Comparison of ENCODE assay signal across 32 cellular contexts in the genomic region with DNA sequence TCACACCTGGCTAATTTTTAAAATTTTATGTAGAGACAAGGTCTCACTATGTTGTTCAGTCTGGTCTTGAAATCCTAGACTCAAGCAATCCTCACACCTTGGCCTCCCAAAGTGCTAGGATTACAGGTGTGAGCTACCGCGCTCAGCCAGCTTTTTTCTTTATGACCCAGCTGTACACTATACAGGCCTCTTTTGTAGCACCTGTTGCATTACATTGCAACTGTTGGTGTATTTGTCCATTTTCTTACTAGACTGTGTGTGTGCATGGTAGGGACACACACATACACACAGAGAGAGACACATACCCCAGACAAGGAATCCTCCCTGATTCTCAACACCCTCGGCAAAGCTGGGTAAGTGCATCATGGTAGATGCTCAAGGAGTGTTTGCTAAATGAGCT.
"Had no signal": no experiment of that assay in that cellular context is flagged by ENCODE, and none has a peak within 500 bp of the region (broad histone marks: within the 10 kb centered on the region; RNA-seq: fewer than 3 reads in every experiment).

No MANE protein-coding gene starts in this region.

- H3K4me3 ChIP-seq: adrenal gland, body of pancreas, breast epithelium had no signal

- DNase-seq: activated B cell treated with CpG ODN at 0.5 μM for 24 hours; activated CD4-positive, alpha-beta memory T cell treated with anti-CD3 and anti-CD28 coated beads for 36 hours; activated CD4-positive, alpha-beta T cell treated with anti-CD3 and anti-CD28 coated beads for 4 hours; activated CD4-positive, alpha-beta T cell treated with anti-CD3 and anti-CD28 coated beads, Interleukin-2, amount 10 ng/mL, durations not matched to agents 24 days and 14 days; activated CD4-positive, alpha-beta T cell treated with anti-CD3 and anti-CD28 coated beads, Interleukin-2, amount 50 U/mL, for 1 hour; activated CD4-positive, alpha-beta T cell treated with anti-CD3 and anti-CD28 coated beads, Interleukin-2, amount 50 U/mL, for 4 hours; activated CD4-positive, CD25-positive, alpha-beta regulatory T cell treated with anti-CD3 and anti-CD28 coated beads, Interleukin-2, amount 50 U/mL, for 72 hours; activated CD8-positive, alpha-beta memory T cell treated with anti-CD3 and anti-CD28 coated beads, Interleukin-2, amount 50 U/mL, for 4 hours; activated CD8-positive, alpha-beta T cell treated with anti-CD3 and anti-CD28 coated beads for 36 hours; activated effector memory CD4-positive, alpha-beta T cell treated with anti-CD3 and anti-CD28 coated beads, Interleukin-2, amount 50 U/mL, for 16 hours; activated gamma-delta T cell treated with Interleukin-2 at 50 U/mL for 16 hours; activated naive CD4-positive, alpha-beta T cell; activated naive CD4-positive, alpha-beta T cell treated with anti-CD3 and anti-CD28 coated beads for 36 hours; activated naive CD4-positive, alpha-beta T cell treated with anti-CD3 and anti-CD28 coated beads, Interleukin-2, amount 50 U/mL, for 16 hours; activated naive CD8-positive, alpha-beta T cell treated with anti-CD3 and anti-CD28 coated beads for 36 hours; activated T-cell treated with anti-CD3 and anti-CD28 coated beads for 4 hours; activated T-cell treated with anti-CD3 and anti-CD28 coated beads, Interleukin-2, amount 50 U/mL, for 1 hour; activated T-cell treated with anti-CD3 and anti-CD28 coated beads, Interleukin-2, amount 50 U/mL, for 4 hours; activated T-cell treated with anti-CD3 and anti-CD28 coated beads, Interleukin-2, amount 50 U/mL, for 72 hours; adrenal gland; amniotic stem cell; aorta; body of pancreas; brain microvascular endothelial cell; central memory CD4-positive, alpha-beta T cell; T-helper 1 cell; T-helper 2 cell; T-helper 9 cell had no signal

- H3K4me1 ChIP-seq: breast epithelium had no signal

- FAIRE-seq: astrocyte, TTC549 had no signal

- H3K27ac ChIP-seq: adrenal gland, body of pancreas, brain microvascular endothelial cell, breast epithelium, VCaP had no signal

- H3K27me3 ChIP-seq: adrenal gland, body of pancreas, brain microvascular endothelial cell, breast epithelium had no signal

- H3K36me3 ChIP-seq: adrenal gland, brain microvascular endothelial cell, breast epithelium had no signal

- H3K9me3 ChIP-seq: adrenal gland, body of pancreas, breast epithelium had no signal
